In the genomic region with DNA sequence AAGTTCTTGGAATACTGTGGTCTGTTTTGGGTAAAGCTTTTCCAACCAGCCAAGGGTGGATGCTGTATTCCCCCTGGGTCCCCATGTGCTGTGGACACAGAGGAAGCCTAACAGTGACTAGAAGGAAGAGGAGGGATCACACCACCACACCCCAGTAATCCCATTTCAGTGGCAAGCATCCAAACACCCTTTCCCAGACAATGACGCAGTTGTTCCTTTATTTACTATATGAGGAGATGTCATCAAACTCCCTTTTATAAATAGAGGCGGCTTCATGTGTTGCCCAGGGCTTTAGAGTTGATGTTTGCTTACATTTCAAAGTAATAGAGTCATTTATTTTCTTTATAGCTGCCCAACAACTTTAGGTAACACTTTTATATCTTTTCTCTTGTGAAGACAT, we compare ENCODE assay signal across 19 cellular contexts.
A peak's percentile ranks its signal among the peaks of the same experiment; 100 is the strongest.
DNase-seq lines count a peak whose midpoint lies in the region; ATAC-seq and TF ChIP-seq lines count a peak whose summit lies in the region.
"Had no signal": no experiment of that assay in that cellular context is flagged by ENCODE, and none has a peak within 500 bp of the region (broad histone marks: within the 10 kb centered on the region; RNA-seq: fewer than 3 reads in every experiment).

No MANE protein-coding gene starts in this region.

- no peaks in the 10 kb centered on the region for H3K79me1 ChIP-seq in mesenchymal stem cell (replicated peaks; ENCODE audit: low read length, poor library complexity, severe bottlenecking)

- no peak overlapping the region for H3K23ac ChIP-seq in mesenchymal stem cell (ENCODE audit: low read length in 2 of 2)

- H4K91ac ChIP-seq in mesenchymal stem cell (ENCODE audit: low read length), result no peak overlapping the region

- no peak overlapping the region for H2AK5ac ChIP-seq in mesenchymal stem cell (ENCODE audit: low read length, severe bottlenecking)

- no peaks in the 10 kb centered on the region for H3K36me3 Mint-ChIP-seq in activated naive CD4-positive, alpha-beta T cell treated with anti-CD3 and anti-CD28 coated beads, Interleukin-2, amount 10 ng/mL, durations not matched to agents 7 days and 5 days
- H3K36me3 Mint-ChIP-seq: activated naive CD4-positive, alpha-beta T cell treated with anti-CD3 and anti-CD28 coated beads, Interleukin-2, amount 50 U/mL, for 72 hours; neural progenitor cell; stimulated activated naive B cell treated with anti-CD40 and anti-IgM and Interleukin-4, amounts not matched to agents 10 μg/mL and 1 μg/mL and 100 μg/mL, for 72 hours had no signal

- no peak overlapping the region for H3K4me2 ChIP-seq in mesenchymal stem cell (ENCODE audit: low read length, poor library complexity, severe bottlenecking)
- H3K4me2 ChIP-seq: neural progenitor cell had no signal

- CTCF ChIA-PET in activated naive CD4-positive, alpha-beta T cell treated with anti-CD3 and anti-CD28 coated beads, Interleukin-2, amount 10 ng/mL, durations not matched to agents 7 days and 5 days (lab: Charles Lee), result no interaction called here

- no peak for TF ChIP-seq CTCF in GM13977 (IDR thresholded peaks at IDR 0.05; ENCODE audit: extremely low read depth, insufficient read depth, missing control alignments)

- H3K9ac ChIP-seq in mesenchymal stem cell (ENCODE audit: low read length), result no peak overlapping the region
- H3K9ac ChIP-seq: neural progenitor cell had no signal

- no peak overlapping the region for H2BK15ac ChIP-seq in mesenchymal stem cell (ENCODE audit: low read depth, poor library complexity, severe bottlenecking)

- no CpG with 5 or more reads among the region's 2 CpGs for WGBS in mesenchymal stem cell

- H3K4me1 ChIP-seq in mesenchymal stem cell (ENCODE audit: control insufficient read depth, insufficient read depth, low read depth, low read length), result no peaks in the 10 kb centered on the region
- H3K4me1 ChIP-seq: neural progenitor cell, psoas muscle had no signal

- no peak overlapping the region for H3K14ac ChIP-seq in mesenchymal stem cell (ENCODE audit: low read length in 2 of 2)

- H3K18ac ChIP-seq in mesenchymal stem cell (ENCODE audit: low read depth in 1 of 2, low read length in 2 of 2), result no peak overlapping the region

- DNase-seq in DMS53 (lab: John Stamatoyannopoulos, UW) (peak; percentile 85), NCI-H2029 (lab: John Stamatoyannopoulos, UW) (peak; percentile 65), SK-MEL-5 (ENCODE audit: low read depth, low spot score) (peak; percentile 21), mesenchymal stem cell (peak; percentile 73), GM13977 (ENCODE audit: low spot score) (no peak)
- DNase-seq in activated naive CD4-positive, alpha-beta T cell treated with anti-CD3 and anti-CD28 coated beads, Interleukin-2, amount 10 ng/mL, durations not matched to agents 7 days and 5 days, result no peak
- DNase-seq: activated T-cell treated with anti-CD3 and anti-CD28 coated beads, Interleukin-2, amount 50 U/mL, for 72 hours; CD4-positive, alpha-beta T cell; DMS79 treated with DMSO at 0.1 percent for 48 hours; left ventricle myocardium superior; NCI-H1105; NCI-H2171; psoas muscle; stimulated activated CD4-positive, alpha-beta T cell treated with anti-CD3 and anti-CD28 coated beads, Interleukin-1b, Interleukin-23, amount 100 ng/mL, for 48 hours; stimulated activated naive B cell treated with anti-CD40 and anti-IgM and Interleukin-4, amounts not matched to agents 10 μg/mL and 1 μg/mL and 100 μg/mL, for 72 hours had no signal

- H2AFZ ChIP-seq in mesenchymal stem cell (ENCODE audit: low read depth, low read length), result no peak overlapping the region
- H2AFZ ChIP-seq: neural progenitor cell had no signal

- no peaks in the 10 kb centered on the region for H3K27me3 Mint-ChIP-seq in activated naive CD4-positive, alpha-beta T cell treated with anti-CD3 and anti-CD28 coated beads, Interleukin-2, amount 10 ng/mL, durations not matched to agents 7 days and 5 days
- H3K27me3 Mint-ChIP-seq: CD4-positive, alpha-beta T cell; stimulated activated naive B cell treated with anti-CD40 and anti-IgM and Interleukin-4, amounts not matched to agents 10 μg/mL and 1 μg/mL and 100 μg/mL, for 72 hours had no signal

- no peaks in the 10 kb centered on the region for H3K36me3 ChIP-seq in mesenchymal stem cell (ENCODE audit: control insufficient read depth in 1 of 2, insufficient read depth in 2 of 2, low read depth in 1 of 2, low read length in 2 of 2)
- H3K36me3 ChIP-seq: neural progenitor cell, thoracic aorta had no signal

- H3K4me3 Mint-ChIP-seq in activated naive CD4-positive, alpha-beta T cell treated with anti-CD3 and anti-CD28 coated beads, Interleukin-2, amount 10 ng/mL, durations not matched to agents 7 days and 5 days, result no peak overlapping the region
- H3K4me3 Mint-ChIP-seq: activated T-cell treated with anti-CD3 and anti-CD28 coated beads, Interleukin-2, amount 50 U/mL, for 72 hours; CD4-positive, alpha-beta T cell; neural progenitor cell; stimulated activated naive B cell treated with anti-CD40 and anti-IgM and Interleukin-4, amounts not matched to agents 10 μg/mL and 1 μg/mL and 100 μg/mL, for 72 hours had no signal

- no peak overlapping the region for H3K27ac ChIP-seq in mesenchymal stem cell (ENCODE audit: low read length, poor library complexity, severe bottlenecking)
- H3K27ac ChIP-seq: neural progenitor cell, psoas muscle, thoracic aorta had no signal

- no peak for ATAC-seq in GM21529 (IDR thresholded peaks at IDR 0.05; ENCODE audit: unreplicated experiment)
- ATAC-seq: activated naive CD4-positive, alpha-beta T cell treated with anti-CD3 and anti-CD28 coated beads, Interleukin-2, amount 50 U/mL, for 72 hours; activated T-cell treated with anti-CD3 and anti-CD28 coated beads, Interleukin-2, amount 50 U/mL, for 72 hours; left ventricle myocardium superior; psoas muscle; stimulated activated naive B cell treated with anti-CD40 and anti-IgM and Interleukin-4, amounts not matched to agents 10 μg/mL and 1 μg/mL and 100 μg/mL, for 72 hours had no signal

- H3K9me3 Mint-ChIP-seq in activated naive CD4-positive, alpha-beta T cell treated with anti-CD3 and anti-CD28 coated beads, Interleukin-2, amount 10 ng/mL, durations not matched to agents 7 days and 5 days, result no peaks in the 10 kb centered on the region

- no peaks in the 10 kb centered on the region for H3K27me3 ChIP-seq in mesenchymal stem cell (ENCODE audit: control insufficient read depth in 1 of 2, insufficient read depth in 1 of 2, low read length in 2 of 2)
- H3K27me3 ChIP-seq: neural progenitor cell had no signal

- H4K8ac ChIP-seq in mesenchymal stem cell (ENCODE audit: low read length), result no peak overlapping the region

- H3K27ac Mint-ChIP-seq in activated naive CD4-positive, alpha-beta T cell treated with anti-CD3 and anti-CD28 coated beads, Interleukin-2, amount 10 ng/mL, durations not matched to agents 7 days and 5 days, result no peak overlapping the region
- H3K27ac Mint-ChIP-seq: activated naive CD4-positive, alpha-beta T cell treated with anti-CD3 and anti-CD28 coated beads, Interleukin-2, amount 50 U/mL, for 72 hours; activated T-cell treated with anti-CD3 and anti-CD28 coated beads, Interleukin-2, amount 50 U/mL, for 72 hours; CD4-positive, alpha-beta T cell; neural progenitor cell; stimulated activated naive B cell treated with anti-CD40 and anti-IgM and Interleukin-4, amounts not matched to agents 10 μg/mL and 1 μg/mL and 100 μg/mL, for 72 hours had no signal

- no peak overlapping the region for H2BK120ac ChIP-seq in mesenchymal stem cell (ENCODE audit: low read depth, low read length)

- no peak overlapping the region for H3K4ac ChIP-seq in mesenchymal stem cell (ENCODE audit: low read depth in 1 of 2, low read length in 2 of 2)

- H2BK5ac ChIP-seq in mesenchymal stem cell (ENCODE audit: low read depth, low read length, poor library complexity, severe bottlenecking), result no peak overlapping the region

- no peak overlapping the region for H3K4me3 ChIP-seq in mesenchymal stem cell (ENCODE audit: insufficient read depth in 1 of 2, low read depth in 1 of 2, low read length in 2 of 2)
- H3K4me3 ChIP-seq: neural progenitor cell, psoas muscle, thoracic aorta had no signal

- H2BK12ac ChIP-seq in mesenchymal stem cell (ENCODE audit: low read length in 2 of 2), result no peak overlapping the region

- H3K9me3 ChIP-seq in mesenchymal stem cell (ENCODE audit: control insufficient read depth, low read length), result no peaks in the 10 kb centered on the region
- H3K9me3 ChIP-seq: psoas muscle, thoracic aorta had no signal

- in situ Hi-C loops in SK-MEL-5 (cut with HindIII; ENCODE audit: low pct_unique_long_range_greater_than_20kb, low sequenced_read_pairs), result no loop called here
- in situ Hi-C loops in GM13977 (cut with MboI; ENCODE audit: low pct_unique_long_range_greater_than_20kb, low sequenced_read_pairs, unreplicated experiment), result no loop called here

- H3K4me1 Mint-ChIP-seq in activated naive CD4-positive, alpha-beta T cell treated with anti-CD3 and anti-CD28 coated beads, Interleukin-2, amount 10 ng/mL, durations not matched to agents 7 days and 5 days, result no peaks in the 10 kb centered on the region
- H3K4me1 Mint-ChIP-seq: stimulated activated naive B cell treated with anti-CD40 and anti-IgM and Interleukin-4, amounts not matched to agents 10 μg/mL and 1 μg/mL and 100 μg/mL, for 72 hours had no signal

Comparison
In these comparisons a context has a peak if more than half of its experiments do, and no peak if none do; other contexts are left out.
1. DNase-seq: peak in DMS53 (single experiment), NCI-H2029 (single experiment), SK-MEL-5 (single experiment) and mesenchymal stem cell (single experiment); none in activated naive CD4-positive, alpha-beta T cell treated with anti-CD3 and anti-CD28 coated beads, Interleukin-2, amount 10 ng/mL, durations not matched to agents 7 days and 5 days (single experiment) and GM13977 (single experiment).